12 cellular contexts compared by ENCODE assay signal in the genomic region with DNA sequence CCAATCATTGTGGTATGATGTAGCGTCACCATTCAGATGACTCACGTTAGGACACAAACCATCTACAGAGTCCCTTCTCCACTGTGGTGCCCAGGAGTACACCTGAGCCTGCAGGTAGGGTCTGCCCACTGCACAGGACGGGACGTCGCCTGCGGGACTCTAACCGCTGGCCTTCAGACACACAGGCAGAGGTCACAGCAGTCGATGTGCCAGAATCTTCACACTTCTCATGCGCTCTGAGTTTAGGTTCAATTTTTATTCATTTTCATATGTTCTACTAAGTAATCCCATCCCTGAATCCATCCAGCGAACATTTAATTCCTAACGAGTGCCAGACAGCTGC.
DNase-seq lines count a peak whose midpoint lies in the region; ATAC-seq and TF ChIP-seq lines count a peak whose summit lies in the region.
"Had no signal": no experiment of that assay in that cellular context is flagged by ENCODE, and none has a peak within 500 bp of the region (broad histone marks: within the 10 kb centered on the region; RNA-seq: fewer than 3 reads in every experiment).

No MANE protein-coding gene starts in this region.

- no peaks in the 10 kb centered on the region for H3K36me3 Mint-ChIP-seq in activated naive CD8-positive, alpha-beta T cell
- no peaks in the 10 kb centered on the region for H3K36me3 Mint-ChIP-seq in activated naive CD8-positive, alpha-beta T cell treated with anti-CD3 and anti-CD28 coated beads, Interleukin-2, amount 50 U/mL, for 24 hours (ENCODE audit: low read depth)
- H3K36me3 Mint-ChIP-seq in activated T-helper 17 cell treated with anti-CD3 and anti-CD28 coated beads, Interleukin-2, amount 50 U/mL, for 72 hours (ENCODE audit: low read depth) = no peaks in the 10 kb centered on the region
- no peaks in the 10 kb centered on the region for H3K36me3 Mint-ChIP-seq in naive thymus-derived CD4-positive, alpha-beta T cell

- peaks cover 14% of the 10 kb centered on the region for H3K27me3 Mint-ChIP-seq in activated naive CD8-positive, alpha-beta T cell
- H3K27me3 Mint-ChIP-seq in activated naive CD8-positive, alpha-beta T cell treated with anti-CD3 and anti-CD28 coated beads, Interleukin-2, amount 50 U/mL, for 24 hours = peaks cover 12% of the 10 kb centered on the region
- H3K27me3 Mint-ChIP-seq in activated T-helper 17 cell treated with anti-CD3 and anti-CD28 coated beads, Interleukin-2, amount 50 U/mL, for 72 hours = peaks cover 10% of the 10 kb centered on the region
- H3K27me3 Mint-ChIP-seq in naive thymus-derived CD4-positive, alpha-beta T cell = peaks cover 11 to 34% (median 19%) of the 10 kb centered on the region in 5 donors

- H3K27me3 ChIP-seq in naive thymus-derived CD4-positive, alpha-beta T cell (ENCODE audit: control insufficient read depth in 2 of 2, insufficient read depth in 2 of 2, low read length in 2 of 2) = no peaks in the 10 kb centered on the region
- H3K27me3 ChIP-seq in uterus (no peaks in the 10 kb centered on the region), left lung (peaks cover 0 to 10% of the 10 kb centered on the region in 2 donors)
- H3K27me3 ChIP-seq: thyroid gland had no signal

- peaks cover 10% of the 10 kb centered on the region for H3K4me1 Mint-ChIP-seq in activated naive CD8-positive, alpha-beta T cell (ENCODE audit: low read depth)
- H3K4me1 Mint-ChIP-seq in activated naive CD8-positive, alpha-beta T cell treated with anti-CD3 and anti-CD28 coated beads, Interleukin-2, amount 50 U/mL, for 24 hours = peaks cover 11% of the 10 kb centered on the region
- H3K4me1 Mint-ChIP-seq in activated T-helper 17 cell treated with anti-CD3 and anti-CD28 coated beads, Interleukin-2, amount 50 U/mL, for 72 hours = peaks cover 6% of the 10 kb centered on the region
- peaks cover 3 to 13% (median 7%) of the 10 kb centered on the region in 7 donors for H3K4me1 Mint-ChIP-seq in naive thymus-derived CD4-positive, alpha-beta T cell

- peak overlapping the region; percentile 72 for H3K4me3 Mint-ChIP-seq in activated naive CD8-positive, alpha-beta T cell
- H3K4me3 Mint-ChIP-seq in activated naive CD8-positive, alpha-beta T cell treated with anti-CD3 and anti-CD28 coated beads, Interleukin-2, amount 50 U/mL, for 24 hours = no peak overlapping the region
- H3K4me3 Mint-ChIP-seq in activated T-helper 17 cell treated with anti-CD3 and anti-CD28 coated beads, Interleukin-2, amount 50 U/mL, for 72 hours = peak overlapping the region; percentile 57
- peak overlapping the region in 7 of 10 donors; percentile 7 to 65 (median 43) for H3K4me3 Mint-ChIP-seq in naive thymus-derived CD4-positive, alpha-beta T cell

- intact Hi-C loops in naive thymus-derived CD4-positive, alpha-beta T cell (cut with micrococcal nuclease) = loop anchor here (1.0 kb wide), 2 partner anchors 621 to 640 kb away; no protein-coding TSS in a partner anchor
- intact Hi-C loops in uterus (cut with DNase I; ENCODE audit: low total_unique reads) = loop anchor here (10.0 kb wide), 1 partner anchor 617 kb away; no protein-coding TSS in a partner anchor
- intact Hi-C loops in left lung (cut with DNase I) = loop anchor here in 1 of 2 donors (10.0 kb wide), 1 partner anchor 637 kb away; no protein-coding TSS in a partner anchor

- H3K27ac ChIP-seq in naive thymus-derived CD4-positive, alpha-beta T cell (ENCODE audit: low read depth, low read length) = no peak overlapping the region
- H3K27ac ChIP-seq in uterus = peak overlapping the region; percentile 4 to 8
- H3K27ac ChIP-seq in left lung = no peak overlapping the region
- H3K27ac ChIP-seq: prostate gland, thyroid gland had no signal

- no peak for ATAC-seq in activated naive CD8-positive, alpha-beta T cell treated with anti-CD3 and anti-CD28 coated beads, Interleukin-2, amount 50 U/mL, for 24 hours
- ATAC-seq in activated T-helper 17 cell treated with anti-CD3 and anti-CD28 coated beads, Interleukin-2, amount 50 U/mL, for 72 hours (replicated peaks) = peak; percentile 34
- no peak for ATAC-seq in naive thymus-derived CD4-positive, alpha-beta T cell
- no peak for ATAC-seq in left lung
- ATAC-seq in GM21619 (IDR thresholded peaks at IDR 0.05; ENCODE audit: unreplicated experiment) = no peak

- peak overlapping the region; percentile 40 for H3K4me3 ChIP-seq in naive thymus-derived CD4-positive, alpha-beta T cell (ENCODE audit: low read length)
- no peak overlapping the region for H3K4me3 ChIP-seq in uterus
- no peak overlapping the region for H3K4me3 ChIP-seq in left lung

- no peak for TF ChIP-seq POLR2A in uterus (IDR thresholded peaks at IDR 0.05)

- H3K9me3 Mint-ChIP-seq in activated naive CD8-positive, alpha-beta T cell (ENCODE audit: low read depth) = peaks cover 2% of the 10 kb centered on the region
- H3K9me3 Mint-ChIP-seq in activated naive CD8-positive, alpha-beta T cell treated with anti-CD3 and anti-CD28 coated beads, Interleukin-2, amount 50 U/mL, for 24 hours = no peaks in the 10 kb centered on the region
- no peaks in the 10 kb centered on the region for H3K9me3 Mint-ChIP-seq in activated T-helper 17 cell treated with anti-CD3 and anti-CD28 coated beads, Interleukin-2, amount 50 U/mL, for 72 hours
- H3K9me3 Mint-ChIP-seq in naive thymus-derived CD4-positive, alpha-beta T cell = peaks cover 0 to 2% (median 0%) of the 10 kb centered on the region in 11 donors

- CTCF ChIA-PET in naive thymus-derived CD4-positive, alpha-beta T cell (lab: Charles Lee) = interaction anchor here (1.5 kb wide), 2 partner anchors 9 to 639 kb away, joined by 3 read pairs; no protein-coding TSS in a partner anchor

- no peak overlapping the region for H3K27ac Mint-ChIP-seq in activated naive CD8-positive, alpha-beta T cell
- no peak overlapping the region for H3K27ac Mint-ChIP-seq in activated naive CD8-positive, alpha-beta T cell treated with anti-CD3 and anti-CD28 coated beads, Interleukin-2, amount 50 U/mL, for 24 hours
- no peak overlapping the region for H3K27ac Mint-ChIP-seq in activated T-helper 17 cell treated with anti-CD3 and anti-CD28 coated beads, Interleukin-2, amount 50 U/mL, for 72 hours
- no peak overlapping the region for H3K27ac Mint-ChIP-seq in naive thymus-derived CD4-positive, alpha-beta T cell

- DNase-seq in activated naive CD8-positive, alpha-beta T cell treated with anti-CD3 and anti-CD28 coated beads, Interleukin-2, amount 50 U/mL, for 24 hours = no peak
- no peak for DNase-seq in naive thymus-derived CD4-positive, alpha-beta T cell
- no peak for DNase-seq in uterus
- no peak for DNase-seq in NCI-H1436 (lab: John Stamatoyannopoulos, UW)
- DNase-seq in left lung = no peak
- DNase-seq: GDM1, NCI-H446 treated with DMSO at 0.1 percent for 48 hours had no signal

- TF ChIP-seq CTCF in uterus (IDR thresholded peaks at IDR 0.05) = no peak
- TF ChIP-seq CTCF in left lung (IDR thresholded peaks at IDR 0.05) = no peak

- peaks cover 0 to 5% of the 10 kb centered on the region in 2 donors for H3K4me1 ChIP-seq in naive thymus-derived CD4-positive, alpha-beta T cell (ENCODE audit: control insufficient read depth in 2 of 2, insufficient read depth in 2 of 2, low read length in 2 of 2)
- H3K4me1 ChIP-seq in uterus (peaks cover 0 to 4% of the 10 kb centered on the region in 2 donors), left lung (peaks cover 5 to 10% of the 10 kb centered on the region in 2 donors)

- no peaks in the 10 kb centered on the region for H3K36me3 ChIP-seq in naive thymus-derived CD4-positive, alpha-beta T cell (ENCODE audit: control insufficient read depth in 2 of 3, insufficient read depth in 3 of 3, low read length in 3 of 3)
- H3K36me3 ChIP-seq in uterus (no peaks in the 10 kb centered on the region), left lung (no peaks in the 10 kb centered on the region)
- H3K36me3 ChIP-seq: prostate gland, thyroid gland had no signal

- POLR2A ChIA-PET in naive thymus-derived CD4-positive, alpha-beta T cell (lab: Charles Lee) = no interaction called here

- H3K9me3 ChIP-seq in naive thymus-derived CD4-positive, alpha-beta T cell (ENCODE audit: control insufficient read depth in 2 of 3, low read length in 3 of 3) = no peaks in the 10 kb centered on the region
- H3K9me3 ChIP-seq in uterus (no peaks in the 10 kb centered on the region), left lung (no peaks in the 10 kb centered on the region)
- H3K9me3 ChIP-seq: prostate gland, thyroid gland had no signal

Comparison
In these comparisons a context has a peak if more than half of its experiments do, and no peak if none do; other contexts are left out.
1. H3K27ac ChIP-seq: peak in uterus (2 of 2); none in naive thymus-derived CD4-positive, alpha-beta T cell (single experiment) and left lung (0 of 2).